ENCODE assay signal across 8 cellular contexts in genomic region chr20:57748601-57749130, GRCh38. TPM values are rescaled to one million over a fixed set of nuclear protein-coding genes. Genes with fewer than 3 reads are reported as not detected.
A peak's percentile ranks its signal among the peaks of the same experiment; 100 is the strongest.
DNase-seq lines count a peak whose midpoint lies in the region; ATAC-seq lines count a peak whose summit lies in the region.

No MANE protein-coding gene starts in this region.

- no CpG with 5 or more reads among the region's 29 CpGs for WGBS in mesendoderm (ENCODE audit: extremely low coverage, insufficient coverage, low lambda C conversion rate)

- peak overlapping the region; percentile 6 for H3K18ac ChIP-seq in mesendoderm (ENCODE audit: low read length)

- H3K4me1 Mint-ChIP-seq in activated CD4-positive, alpha-beta memory T cell treated with anti-CD3 and anti-CD28 coated beads for 36 hours (ENCODE audit: low read depth), result peaks cover 12% of the 10 kb centered on the region
- peaks cover 16% of the 10 kb centered on the region for H3K4me1 Mint-ChIP-seq in dendritic cell treated with granulocyte-macrophage colony-stimulating factor and Interleukin-4, amounts not matched to agents 40 ng/mL and 50 ng/mL, for 4 days (ENCODE audit: low read depth)

- H3K4me3 Mint-ChIP-seq in activated CD4-positive, alpha-beta memory T cell treated with anti-CD3 and anti-CD28 coated beads for 36 hours, result peak overlapping the region; percentile 51
- peak overlapping the region; percentile 69 for H3K4me3 Mint-ChIP-seq in dendritic cell treated with granulocyte-macrophage colony-stimulating factor and Interleukin-4, amounts not matched to agents 40 ng/mL and 50 ng/mL, for 4 days

- no peak overlapping the region for H2BK5ac ChIP-seq in mesendoderm (ENCODE audit: low read length)

- peaks cover 28% of the 10 kb centered on the region for H3K27me3 Mint-ChIP-seq in activated CD4-positive, alpha-beta memory T cell treated with anti-CD3 and anti-CD28 coated beads for 36 hours
- H3K27me3 Mint-ChIP-seq in dendritic cell treated with granulocyte-macrophage colony-stimulating factor and Interleukin-4, amounts not matched to agents 40 ng/mL and 50 ng/mL, for 4 days, result peaks cover 31% of the 10 kb centered on the region

- no peaks in the 10 kb centered on the region for H3K27me3 ChIP-seq in mesendoderm (ENCODE audit: insufficient read depth, low read length, poor library complexity)

- no peak overlapping the region for H3K4me3 ChIP-seq in mesendoderm (ENCODE audit: low read length)

- H3K9me3 Mint-ChIP-seq in activated CD4-positive, alpha-beta memory T cell treated with anti-CD3 and anti-CD28 coated beads for 36 hours, result no peaks in the 10 kb centered on the region
- no peaks in the 10 kb centered on the region for H3K9me3 Mint-ChIP-seq in dendritic cell treated with granulocyte-macrophage colony-stimulating factor and Interleukin-4, amounts not matched to agents 40 ng/mL and 50 ng/mL, for 4 days

- no peak overlapping the region for H2BK15ac ChIP-seq in mesendoderm (replicated peaks; ENCODE audit: low read depth)

- H3K4me1 ChIP-seq in mesendoderm (ENCODE audit: control insufficient read depth, low read depth, low read length), result no peaks in the 10 kb centered on the region

- no peak overlapping the region for H3K23ac ChIP-seq in mesendoderm (ENCODE audit: low read length)

- CTCF ChIA-PET in activated CD4-positive, alpha-beta memory T cell treated with anti-CD3 and anti-CD28 coated beads for 36 hours (lab: Charles Lee), result no interaction called here

- H3K27ac Mint-ChIP-seq in activated CD4-positive, alpha-beta memory T cell treated with anti-CD3 and anti-CD28 coated beads for 36 hours, result no peak overlapping the region
- peak overlapping the region; percentile 80 for H3K27ac Mint-ChIP-seq in dendritic cell treated with granulocyte-macrophage colony-stimulating factor and Interleukin-4, amounts not matched to agents 40 ng/mL and 50 ng/mL, for 4 days

- no peak overlapping the region for H2AK5ac ChIP-seq in mesendoderm (ENCODE audit: low read length)

- H3K4me2 ChIP-seq in mesendoderm (ENCODE audit: low read length), result no peak overlapping the region

- no peak overlapping the region for H2BK120ac ChIP-seq in mesendoderm (ENCODE audit: low read depth, low read length)

- H3K9ac ChIP-seq in mesendoderm (ENCODE audit: low read length), result no peak overlapping the region

- H3K79me2 ChIP-seq in mesendoderm (ENCODE audit: control insufficient read depth, insufficient read depth, low read length), result no peaks in the 10 kb centered on the region

- H3K36me3 Mint-ChIP-seq in activated CD4-positive, alpha-beta memory T cell treated with anti-CD3 and anti-CD28 coated beads for 36 hours, result no peaks in the 10 kb centered on the region
- H3K36me3 Mint-ChIP-seq in dendritic cell treated with granulocyte-macrophage colony-stimulating factor and Interleukin-4, amounts not matched to agents 40 ng/mL and 50 ng/mL, for 4 days (ENCODE audit: low read depth), result no peaks in the 10 kb centered on the region

- H4K8ac ChIP-seq in mesendoderm (ENCODE audit: low read depth, low read length), result no peak overlapping the region

- no peaks in the 10 kb centered on the region for H3K79me1 ChIP-seq in mesendoderm (ENCODE audit: low read length)

- POLR2A ChIA-PET in activated CD4-positive, alpha-beta memory T cell treated with anti-CD3 and anti-CD28 coated beads for 36 hours (lab: Charles Lee), result interaction anchor here (0.6 kb wide), 1 partner anchor 38 kb away, joined by 3 read pairs; the partner anchor contains the start of gene PMEPA1

- intact Hi-C loops in activated CD4-positive, alpha-beta memory T cell treated with anti-CD3 and anti-CD28 coated beads for 36 hours (cut with micrococcal nuclease), result loop anchor here (1.0 kb wide), 1 partner anchor 50 kb away; no protein-coding TSS in a partner anchor
- intact Hi-C loops in dendritic cell treated with granulocyte-macrophage colony-stimulating factor and Interleukin-4, amounts not matched to agents 40 ng/mL and 50 ng/mL, for 4 days (cut with micrococcal nuclease), result no loop called here

- no peaks in the 10 kb centered on the region for H3K36me3 ChIP-seq in mesendoderm (ENCODE audit: control insufficient read depth, insufficient read depth, low read length)

- H3K4ac ChIP-seq in mesendoderm (ENCODE audit: low read depth, low read length), result no peak overlapping the region

- DNase-seq in AG08396 (ENCODE audit: low spot score), result peak; percentile 75
- DNase-seq in NCI-H2227 (lab: John Stamatoyannopoulos, UW; ENCODE audit: unreplicated experiment), result peak; percentile 55
- peak; percentile 73 for DNase-seq in activated CD4-positive, alpha-beta memory T cell treated with anti-CD3 and anti-CD28 coated beads for 36 hours
- peak; percentile 52 for DNase-seq in mesendoderm
- peak; percentile 29 for DNase-seq in stimulated activated CD8-positive, alpha-beta memory T cell treated with anti-CD3 and anti-CD28 coated beads, Interleukin-12 subunit alpha, Interleukin-12 subunit beta, amount 100 ng/mL, for 4 hours (ENCODE audit: low read depth)

- no peak overlapping the region for H3K27ac ChIP-seq in mesendoderm (ENCODE audit: low read depth, low read length)

- no peak overlapping the region for H3K56ac ChIP-seq in mesendoderm (ENCODE audit: low read length)

- ATAC-seq in GM21515 (IDR thresholded peaks at IDR 0.05; ENCODE audit: unreplicated experiment) (peak; percentile 67), HG03378 (IDR thresholded peaks at IDR 0.05; ENCODE audit: unreplicated experiment) (no peak)

- no peak overlapping the region for H4K5ac ChIP-seq in mesendoderm (ENCODE audit: low read length)

RNA-seq across cellular contexts. Expression of gene PMEPA1, which starts 38.9 kb away (rescaled TPM):
- 1 to 10 TPM; 2.5 to 3.0 TPM for total RNA-seq in activated CD4-positive, alpha-beta memory T cell treated with anti-CD3 and anti-CD28 coated beads for 36 hours
- 52.6 TPM for polyA plus RNA-seq in mesendoderm (2013, experiment 1 of 2)
- 52.5 TPM for polyA plus RNA-seq in mesendoderm (2013, experiment 2 of 2)
